Comparison of ENCODE assay signal across 11 cellular contexts in the genomic region with DNA sequence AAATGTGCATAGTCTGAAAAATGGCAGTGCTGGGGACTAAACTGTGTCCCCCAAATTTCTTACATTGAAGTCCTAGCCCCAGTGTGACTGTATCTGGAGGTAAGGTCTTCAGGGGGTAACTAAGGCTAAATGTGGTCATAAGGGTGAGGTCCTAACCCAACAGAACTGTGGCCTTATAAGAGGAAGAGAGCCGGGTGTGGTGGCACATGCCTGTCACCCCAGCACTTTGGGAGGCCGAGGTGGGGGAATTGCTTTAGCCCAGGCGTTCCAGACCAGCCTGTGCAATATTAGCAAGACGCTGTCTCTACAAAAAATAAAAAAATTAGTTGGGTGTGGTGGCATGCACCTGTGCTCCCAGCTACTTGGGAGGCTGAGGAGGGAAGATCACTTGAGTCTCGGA. TPM values are rescaled to one million over a fixed set of nuclear protein-coding genes. Genes with fewer than 3 reads are reported as not detected.
DNase-seq lines count a peak whose midpoint lies in the region; TF ChIP-seq lines count a peak whose summit lies in the region.
"Had no signal": no experiment of that assay in that cellular context is flagged by ENCODE, and none has a peak within 500 bp of the region (broad histone marks: within the 10 kb centered on the region; RNA-seq: fewer than 3 reads in every experiment).

No MANE protein-coding gene starts in this region.

- no peak for DNase-seq in RWPE1 (ENCODE audit: low spot score)
- peak; percentile 57 for DNase-seq in activated CD4-positive, alpha-beta T cell treated with anti-CD3 and anti-CD28 coated beads, Interleukin-2, amount 50 U/mL, for 1 hour
- peak; percentile 49 to 78 (median 63) for DNase-seq in effector memory CD4-positive, alpha-beta T cell
- DNase-seq in stimulated activated CD8-positive, alpha-beta memory T cell treated with anti-CD3 and anti-CD28 coated beads, Interleukin-4, amount 100 ng/mL, for 24 hours (ENCODE audit: low read depth), result peak; percentile 38
- no peak for DNase-seq in COLO829 (ENCODE audit: low spot score)
- no peak for DNase-seq in GM23248
- DNase-seq in inferior parietal cortex (ENCODE audit: extremely low spot score), result no peak
- DNase-seq: amniotic stem cell, left cardiac atrium, NCI-H187 treated with DMSO at 0.1 percent for 48 hours had no signal

- H3K79me2 ChIP-seq in GM23248 (ENCODE audit: insufficient read depth), result 0 out of 2 replicates have a peak, but pooled peaks cover 4% of the 10 kb centered on the region

- no peak for TF ChIP-seq CTCF in RWPE1 (conservative IDR thresholded peaks at IDR 0.05; ENCODE audit: low read depth)

- H3K36me3 ChIP-seq in effector memory CD4-positive, alpha-beta T cell (ENCODE audit: control insufficient read depth, insufficient read depth, low read length), result peaks cover 26% of the 10 kb centered on the region
- peaks cover 42% of the 10 kb centered on the region for H3K36me3 ChIP-seq in GM23248 (ENCODE audit: low read depth)

- no peak overlapping the region for H3K9ac ChIP-seq in GM23248

- no peak overlapping the region for H3K4me3 ChIP-seq in effector memory CD4-positive, alpha-beta T cell (ENCODE audit: insufficient read depth, low read depth, low read length, poor library complexity, severe bottlenecking)
- no peak overlapping the region for H3K4me3 ChIP-seq in GM23248

- in situ Hi-C loops in GM23248 (cut with MboI), result no loop called here

- no peaks in the 10 kb centered on the region for H4K20me1 ChIP-seq in GM23248 (ENCODE audit: insufficient read depth)

- CTCF ChIA-PET in RWPE1 (lab: Yijun Ruan, JAX), result no interaction called here

- POLR2A ChIA-PET in RWPE1 (lab: Yijun Ruan, JAX; ENCODE audit: low non-redundant PET), result no interaction called here

- H3K4me2 ChIP-seq in GM23248 (ENCODE audit: unreplicated experiment), result no peak overlapping the region

- no peaks in the 10 kb centered on the region for H3K27me3 ChIP-seq in effector memory CD4-positive, alpha-beta T cell (replicated peaks; ENCODE audit: control insufficient read depth, insufficient read depth, low read length, poor library complexity, severe bottlenecking)
- H3K27me3 ChIP-seq in GM23248 (replicated peaks; ENCODE audit: insufficient read depth), result no peaks in the 10 kb centered on the region

- H3K9me2 ChIP-seq in GM23248 (ENCODE audit: insufficient read depth), result no peaks in the 10 kb centered on the region

- peaks cover 12% of the 10 kb centered on the region for H3K4me1 ChIP-seq in effector memory CD4-positive, alpha-beta T cell (ENCODE audit: control insufficient read depth, insufficient read depth, low read length, poor library complexity, severe bottlenecking)
- H3K4me1 ChIP-seq in GM23248 (ENCODE audit: insufficient read depth), result peaks cover 19% of the 10 kb centered on the region

- H3K9me3 ChIP-seq in effector memory CD4-positive, alpha-beta T cell (ENCODE audit: control insufficient read depth, low read length), result no peaks in the 10 kb centered on the region
- H3K9me3 ChIP-seq in GM23248 (ENCODE audit: low read depth), result no peaks in the 10 kb centered on the region

- H2AFZ ChIP-seq in GM23248, result no peak overlapping the region

- 70 to 75% methylated on average over 5 of the region's 5 CpGs for WGBS in GM23248 (ENCODE audit: low coverage in 1 of 2, low lambda C conversion rate in 2 of 2, missing lambda C conversion rate in 2 of 2), 2 experiments

- peaks cover 12% of the 10 kb centered on the region for H3F3A ChIP-seq in GM23248 (ENCODE audit: insufficient read depth)

- H3K27ac ChIP-seq in RWPE1 (peak overlapping the region; percentile 38; the same call in 1 of the 2 replicates), GM23248 (no peak overlapping the region)
- H3K27ac ChIP-seq in effector memory CD4-positive, alpha-beta T cell (ENCODE audit: insufficient read depth, low read length, poor library complexity, severe bottlenecking), result peak overlapping the region; percentile 61

RNA-seq across cellular contexts. Expression of gene PROZ, which starts 17.8 kb away (rescaled TPM):
- not detected in 2 replicates for total RNA-seq in GM23248 (2014; rRNA removed; shearing (Covaris generic))
- polyA plus RNA-seq in GM23248 (2016; fragmentation: Nextera tagmentation; extraction: Ambion mirVana), result not detected in 2 replicates
- total RNA-seq: left cardiac atrium, renal cortical epithelial cell had no signal

RNA-seq across cellular contexts. Expression of gene PCID2, which starts 32.2 kb away (rescaled TPM):
- total RNA-seq in GM23248 (2014; rRNA removed; shearing (Covaris generic)), result 60.7 and 67.9 TPM in 2 replicates
- polyA plus RNA-seq in GM23248 (2016; fragmentation: Nextera tagmentation; extraction: Ambion mirVana), result 58.3 and 58.6 TPM in 2 replicates

RNA-seq across cellular contexts. Expression of gene CUL4A, which starts 33.1 kb away (rescaled TPM):
- 93.0 and 197 TPM in 2 replicates for total RNA-seq in GM23248 (2014; rRNA removed; shearing (Covaris generic))
- polyA plus RNA-seq in GM23248 (2016; fragmentation: Nextera tagmentation; extraction: Ambion mirVana), result 65.9 and 67.3 TPM in 2 replicates

RNA-seq across cellular contexts. Expression of gene F10, which starts 53.7 kb away (rescaled TPM):
- 7.8 and 10.2 TPM in 2 replicates for total RNA-seq in GM23248 (2014; rRNA removed; shearing (Covaris generic))
- 9.0 and 9.1 TPM in 2 replicates for polyA plus RNA-seq in GM23248 (2016; fragmentation: Nextera tagmentation; extraction: Ambion mirVana)

Comparison
In these comparisons a context has a peak if more than half of its experiments do, and no peak if none do; other contexts are left out.
1. DNase-seq: peak in activated CD4-positive, alpha-beta T cell treated with anti-CD3 and anti-CD28 coated beads, Interleukin-2, amount 50 U/mL, for 1 hour (single experiment), effector memory CD4-positive, alpha-beta T cell (3 of 3) and stimulated activated CD8-positive, alpha-beta memory T cell treated with anti-CD3 and anti-CD28 coated beads, Interleukin-4, amount 100 ng/mL, for 24 hours (single experiment); none in RWPE1 (single experiment), COLO829 (single experiment), GM23248 (single experiment) and inferior parietal cortex (single experiment).